Comparison of ENCODE assay signal across 9 cellular contexts in the genomic region with DNA sequence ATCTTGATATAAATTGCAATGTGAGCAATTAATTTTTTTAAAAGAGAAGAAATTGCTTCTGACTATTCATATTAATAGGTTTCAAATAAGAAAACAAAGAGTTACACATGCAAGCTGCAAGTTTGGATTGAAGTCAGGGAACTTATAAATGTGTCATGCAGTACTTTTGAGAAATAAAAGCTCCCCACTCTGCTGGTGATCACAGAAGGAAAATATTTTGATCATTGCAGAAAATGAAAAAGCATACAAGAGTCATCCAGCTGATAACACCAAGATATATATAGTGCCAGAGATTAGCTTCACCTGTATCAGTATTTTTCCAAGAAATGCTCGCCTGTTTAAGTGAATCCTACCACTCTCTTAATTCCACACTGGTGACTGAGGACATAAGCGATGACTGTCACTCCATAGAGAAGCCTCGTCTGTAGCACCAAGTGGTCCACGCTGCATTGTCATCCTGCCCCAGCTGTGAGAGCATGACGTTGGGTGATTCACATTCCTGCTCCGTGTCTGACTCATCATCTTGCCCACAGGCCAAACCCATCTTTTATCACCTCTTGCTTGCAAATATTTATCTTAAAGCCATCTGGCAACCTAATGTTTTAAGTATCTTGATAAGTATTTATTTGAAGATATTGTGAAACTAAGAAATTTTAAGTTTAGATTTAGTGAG.
A peak's percentile ranks its signal among the peaks of the same experiment; 100 is the strongest.
DNase-seq lines count a peak whose midpoint lies in the region; ATAC-seq and TF ChIP-seq lines count a peak whose summit lies in the region.
"Had no signal": no experiment of that assay in that cellular context is flagged by ENCODE, and none has a peak within 500 bp of the region (broad histone marks: within the 10 kb centered on the region; RNA-seq: fewer than 3 reads in every experiment).

No MANE protein-coding gene starts in this region.

- H3K27me3 ChIP-seq in left lung (no peaks in the 10 kb centered on the region), testis (no peaks in the 10 kb centered on the region)

- H3K4me3 ChIP-seq in left lung (no peak overlapping the region), testis (no peak overlapping the region)

- ATAC-seq in left lung (peak; percentile 74), HG03095 (IDR thresholded peaks at IDR 0.05; ENCODE audit: unreplicated experiment) (no peak), HG02610 (IDR thresholded peaks at IDR 0.05; ENCODE audit: unreplicated experiment) (no peak)
- ATAC-seq: left ventricle myocardium superior had no signal

- no peaks in the 10 kb centered on the region for H3K4me1 ChIP-seq in left lung
- H3K4me1 ChIP-seq in testis = no peaks in the 10 kb centered on the region

- H3K27ac ChIP-seq in left lung (no peak overlapping the region), testis (no peak overlapping the region)

- H3K9me3 ChIP-seq in left lung = no peaks in the 10 kb centered on the region
- H3K9me3 ChIP-seq in testis = no peaks in the 10 kb centered on the region

- no peak for TF ChIP-seq CTCF in left lung (IDR thresholded peaks at IDR 0.05)
- TF ChIP-seq CTCF in testis (IDR thresholded peaks at IDR 0.05) = no peak

- H3K36me3 ChIP-seq in left lung = no peaks in the 10 kb centered on the region
- H3K36me3 ChIP-seq in testis (ENCODE audit: low read depth, missing control alignments) = no peaks in the 10 kb centered on the region

- 65 to 73% methylated on average over 6 of the region's 6 CpGs for WGBS in testis, 2 donors

- TF ChIP-seq POLR2A in testis (IDR thresholded peaks at IDR 0.05) = no peak

- DNase-seq in DMS153 (lab: John Stamatoyannopoulos, UW) (peak; percentile 86), NCI-H1105 treated with DMSO at 0.1 percent for 48 hours (lab: John Stamatoyannopoulos, UW) (peak; percentile 93), amniotic epithelial cell (ENCODE audit: low read depth) (peak; percentile 76), left lung (peak in 1 of 2 donors; percentile 18), testis (no peak)
- DNase-seq in stimulated activated CD4-positive, alpha-beta T cell treated with anti-CD3 and anti-CD28 coated beads, Interleukin-4, amount 100 ng/mL, for 1 hour = no peak
- DNase-seq: left ventricle myocardium superior had no signal

- intact Hi-C loops in left lung (cut with DNase I) (no loop called here), testis (cut with DNase I; ENCODE audit: low total_unique reads) (no loop called here)

Comparison
In these comparisons a context has a peak if more than half of its experiments do, and no peak if none do; other contexts are left out.
1. DNase-seq: peak in DMS153 (single experiment), NCI-H1105 treated with DMSO at 0.1 percent for 48 hours (single experiment) and amniotic epithelial cell (single experiment); none in stimulated activated CD4-positive, alpha-beta T cell treated with anti-CD3 and anti-CD28 coated beads, Interleukin-4, amount 100 ng/mL, for 1 hour (single experiment) and testis (single experiment).